In the genomic region with DNA sequence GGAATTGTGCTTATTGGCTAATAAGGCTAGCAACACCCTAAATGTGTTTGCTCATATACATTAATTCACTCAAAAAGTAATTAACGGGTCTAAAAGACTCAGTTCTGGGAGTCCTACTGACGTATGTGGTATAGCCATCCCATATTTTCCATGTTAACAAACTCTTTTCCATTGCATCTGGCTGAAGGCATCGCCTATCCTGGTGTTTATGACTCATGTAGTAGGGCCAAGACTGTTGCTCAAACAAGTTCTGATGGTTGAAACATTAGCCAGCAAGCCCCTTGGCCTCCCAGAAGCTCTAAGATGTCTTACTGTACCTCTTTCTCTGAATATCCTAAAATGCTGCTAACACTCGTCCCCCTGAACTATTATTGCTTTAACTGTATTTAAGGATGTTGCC, we compare ENCODE assay signal across 10 cellular contexts.
DNase-seq lines count a peak whose midpoint lies in the region; ATAC-seq, FAIRE-seq and TF ChIP-seq lines count a peak whose summit lies in the region.
"Had no signal": no experiment of that assay in that cellular context is flagged by ENCODE, and none has a peak within 500 bp of the region (broad histone marks: within the 10 kb centered on the region; RNA-seq: fewer than 3 reads in every experiment).

No MANE protein-coding gene starts in this region.

- H3K27me3 ChIP-seq in K562 (ENCODE audit: control insufficient read depth in 2 of 2, insufficient read depth in 2 of 2, low read length in 2 of 2) = no peaks in the 10 kb centered on the region

- TF ChIP-seq POLR2A in K562 (conservative IDR thresholded peaks at IDR 0.05) = no peak

- H3K9ac ChIP-seq in K562 (ENCODE audit: insufficient read depth in 1 of 2, low read depth in 2 of 2, low read length in 2 of 2) = no peak overlapping the region

- H3K79me2 ChIP-seq in K562 (ENCODE audit: control insufficient read depth, insufficient read depth, low read length) = no peaks in the 10 kb centered on the region

- CTCF ChIA-PET in K562 (lab: Yijun Ruan, JAX; ENCODE audit: low intra/inter-chr PET ratio) = no interaction called here

- peaks cover 8 to 40% of the 10 kb centered on the region in 2 experiments; a peak in 4 of 5 replicates for H3K4me1 ChIP-seq in K562 (replicated peaks in 1 of 2; ENCODE audit: control insufficient read depth in 2 of 2, insufficient read depth in 2 of 2, low read length in 2 of 2)

- no peak for TF ChIP-seq CTCF in AG10803 (conservative IDR thresholded peaks at IDR 0.05; ENCODE audit: low read length)
- TF ChIP-seq CTCF in K562 (IDR thresholded peaks at IDR 0.05 in 2 of 3, conservative IDR thresholded peaks at IDR 0.05 in 1 of 3; ENCODE audit: insufficient read depth in 2 of 3, low read depth in 1 of 3, low read length in 3 of 3) = no peak

- no TSS peak for BruUV-seq in K562 (replicated peaks; lab: Mats Ljungman, UMichigan)

- H2AFZ ChIP-seq in K562 (ENCODE audit: low read depth, low read length) = no peak overlapping the region

- H3K4me3 ChIP-seq in AG10803 (ENCODE audit: low read length) = no peak overlapping the region
- H3K4me3 ChIP-seq in K562 = no peak overlapping the region

- FAIRE-seq in K562 (lab: Jason Lieb, UNC) = no peak

- no peak for TF ChIP-seq EP300 in K562 (IDR thresholded peaks at IDR 0.05; ENCODE audit: low read length)

- POLR2A ChIA-PET in K562 (lab: Yijun Ruan, JAX) = interaction anchor here (1.1 kb wide), 1 partner anchor 15 kb away, joined by 5 read pairs; no protein-coding TSS in a partner anchor

- TF ChIP-seq RAD21 in K562 (CRISPR knock-in tag; conservative IDR thresholded peaks at IDR 0.05 in 1 of 2, IDR thresholded peaks at IDR 0.05 in 1 of 2) = no peak

- ATAC-seq in K562 (no peak), GM18502 (IDR thresholded peaks at IDR 0.05; ENCODE audit: poor library complexity, unreplicated experiment) (no peak)

- in situ Hi-C loops in K562 (cut with MboI) = no loop called here

- peak; percentile 84 for DNase-seq in AG10803 (ENCODE audit: low read depth)
- peak; percentile 63 for DNase-seq in M059J (ENCODE audit: low read depth)
- DNase-seq in K562 (ENCODE audit: extremely low read depth in 1 of 4, low spot score in 3 of 4) = no peak
- peak; percentile 80 for DNase-seq in kidney tubule cell (ENCODE audit: low spot score)
- DNase-seq in globus pallidus (ENCODE audit: low spot score) = no peak
- DNase-seq in retina = no peak
- no peak for DNase-seq in SIG-M5 (lab: John Stamatoyannopoulos, UW)
- DNase-seq: NCI-H345 had no signal

- intact Hi-C loops in K562 (cut with micrococcal nuclease) = no loop called here

- H4K20me1 ChIP-seq in K562 (replicated peaks; ENCODE audit: control insufficient read depth, insufficient read depth, low read length) = no peaks in the 10 kb centered on the region

- H3K27ac ChIP-seq in K562 (ENCODE audit: extremely low read depth, low read depth, low read length) = no peak overlapping the region
- H3K27ac ChIP-seq: neutrophil had no signal

- no peak overlapping the region for H3K4me2 ChIP-seq in K562 (ENCODE audit: insufficient read depth, low read length)

- no peaks in the 10 kb centered on the region for H3K9me3 ChIP-seq in K562 (replicated peaks; ENCODE audit: control insufficient read depth, insufficient read depth, low read depth, low read length)
- H3K9me3 ChIP-seq: neutrophil had no signal

- H3K9me1 ChIP-seq in K562 (ENCODE audit: control insufficient read depth, insufficient read depth, low read length) = no peaks in the 10 kb centered on the region

- no peaks in the 10 kb centered on the region for H3K36me3 ChIP-seq in K562 (ENCODE audit: control insufficient read depth, insufficient read depth, low read length)
- H3K36me3 ChIP-seq: neutrophil had no signal

- 72% methylated on average over 4 of the region's 4 CpGs for WGBS in K562 (ENCODE audit: insufficient coverage, low coverage, missing lambda C conversion rate)

TF ChIP-seq in K562, 482 proteins besides CTCF, POLR2A, EP300 and RAD21:
- TF ChIP-seq ATF7 (IDR thresholded peaks at IDR 0.05) (no peak), DMBX1 (CRISPR knock-in tag; IDR thresholded peaks at IDR 0.05; ENCODE audit: borderline replicate concordance) (0 out of 2 replicates have a peak, but pooled peaks have one; percentile 45), ZNF584 (CRISPR knock-in tag; IDR thresholded peaks at IDR 0.05; ENCODE audit: low read depth) (0 out of 2 replicates have a peak, but pooled peaks have one; percentile 46), ATF3 (IDR thresholded peaks at IDR 0.05) (peak; percentile 44), ATF3 (CRISPR knock-in tag; conservative IDR thresholded peaks at IDR 0.05) (no peak), FOSL1 (tag; conservative IDR thresholded peaks at IDR 0.05) (peak; percentile 50; the same call in 1 of the 2 replicates), JUND (IDR thresholded peaks at IDR 0.05; ENCODE audit: borderline replicate concordance, low read depth, low read length) (peak; percentile 7; the same call in 1 of the 2 replicates), JUND (tag; IDR thresholded peaks at IDR 0.05; ENCODE audit: borderline replicate concordance, low read depth, low read length) (no peak), ZNF592 (IDR thresholded peaks at IDR 0.05) (0 out of 2 replicates have a peak, but pooled peaks have one; percentile 9), SMARCA4 (IDR thresholded peaks at IDR 0.05) (no peak)
- TF ChIP-seq, protein P1, sequence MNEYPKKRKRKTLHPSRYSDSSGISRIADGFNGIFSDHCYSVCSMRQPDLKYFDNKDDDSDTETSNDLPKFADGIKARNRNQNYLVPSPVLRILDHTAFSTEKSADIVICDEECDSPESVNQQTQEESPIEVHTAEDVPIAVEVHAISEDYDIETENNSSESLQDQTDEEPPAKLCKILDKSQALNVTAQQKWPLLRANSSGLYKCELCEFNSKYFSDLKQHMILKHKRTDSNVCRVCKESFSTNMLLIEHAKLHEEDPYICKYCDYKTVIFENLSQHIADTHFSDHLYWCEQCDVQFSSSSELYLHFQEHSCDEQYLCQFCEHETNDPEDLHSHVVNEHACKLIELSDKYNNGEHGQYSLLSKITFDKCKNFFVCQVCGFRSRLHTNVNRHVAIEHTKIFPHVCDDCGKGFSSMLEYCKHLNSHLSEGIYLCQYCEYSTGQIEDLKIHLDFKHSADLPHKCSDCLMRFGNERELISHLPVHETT (CRISPR knock-in tag; conservative IDR thresholded peaks at IDR 0.05 in 1 of 2, IDR thresholded peaks at IDR 0.05 in 1 of 2) = no peak

Comparison
In these comparisons a context has a peak if more than half of its experiments do, and no peak if none do; other contexts are left out.
1. DNase-seq: peak in AG10803 (single experiment), M059J (single experiment) and kidney tubule cell (single experiment); none in K562 (0 of 4), globus pallidus (single experiment), retina (single experiment) and SIG-M5 (single experiment).